In genomic region chr15:74210729-74211128, GRCh38 we compare ENCODE assay signal across 15 cellular contexts. TPM values are rescaled to one million over a fixed set of nuclear protein-coding genes. Genes with fewer than 3 reads are reported as not detected.
"Had no signal": no experiment of that assay in that cellular context is flagged by ENCODE, and none has a peak within 500 bp of the region (broad histone marks: within the 10 kb centered on the region; RNA-seq: fewer than 3 reads in every experiment).

No MANE protein-coding gene starts in this region.

- H3K27ac Mint-ChIP-seq: activated T-helper 17 cell treated with anti-CD3 and anti-CD28 coated beads, Interleukin-2, amount 50 U/mL, for 72 hours; memory B cell; stimulated activated naive CD8-positive, alpha-beta T cell treated with anti-CD3 and anti-CD28 coated beads, Interleukin-15, amount 100 ng/mL, for 72 hours had no signal

- FAIRE-seq: endometrium, keratinocyte, pancreas had no signal

- H3K9me3 ChIP-seq: pancreas, spleen, testis had no signal

- H3K4me1 Mint-ChIP-seq: activated T-helper 17 cell treated with anti-CD3 and anti-CD28 coated beads, Interleukin-2, amount 50 U/mL, for 72 hours; memory B cell; stimulated activated naive CD8-positive, alpha-beta T cell treated with anti-CD3 and anti-CD28 coated beads, Interleukin-15, amount 100 ng/mL, for 72 hours had no signal

- H3K27me3 ChIP-seq: pancreas, testis had no signal

- H3K4me3 Mint-ChIP-seq: activated T-helper 17 cell treated with anti-CD3 and anti-CD28 coated beads, Interleukin-2, amount 50 U/mL, for 72 hours; memory B cell; stimulated activated naive CD8-positive, alpha-beta T cell treated with anti-CD3 and anti-CD28 coated beads, Interleukin-15, amount 100 ng/mL, for 72 hours had no signal

- H3K4me1 ChIP-seq: pancreas had no signal

- DNase-seq: activated CD4-positive, alpha-beta T cell treated with anti-CD3 and anti-CD28 coated beads for 1 hour; activated CD4-positive, alpha-beta T cell treated with anti-CD3 and anti-CD28 coated beads, Interleukin-2, amount 50 U/mL, for 4 hours; activated naive CD4-positive, alpha-beta T cell treated with Interleukin-2 at 50 U/mL for 16 hours; anterior cingulate cortex; left ventricle myocardium superior; spleen; stimulated activated naive CD8-positive, alpha-beta T cell treated with anti-CD3 and anti-CD28 coated beads, Interleukin-15, amount 100 ng/mL, for 72 hours; T-helper 9 cell; testis had no signal

- H3K36me3 ChIP-seq: pancreas, spleen had no signal

- H3K27ac ChIP-seq: pancreas, spleen, testis had no signal

- H3K9me3 Mint-ChIP-seq: activated T-helper 17 cell treated with anti-CD3 and anti-CD28 coated beads, Interleukin-2, amount 50 U/mL, for 72 hours; memory B cell; stimulated activated naive CD8-positive, alpha-beta T cell treated with anti-CD3 and anti-CD28 coated beads, Interleukin-15, amount 100 ng/mL, for 72 hours had no signal

- H3K4me3 ChIP-seq: pancreas, spleen, testis had no signal

RNA-seq across cellular contexts. Expression of gene STRA6, which starts 8.1 kb away (rescaled TPM):
- total RNA-seq: activated T-helper 17 cell treated with anti-CD3 and anti-CD28 coated beads, Interleukin-2, amount 50 U/mL, for 72 hours; left ventricle myocardium superior had no signal
- polyA plus RNA-seq: keratinocyte had no signal

RNA-seq across cellular contexts. Expression of gene CCDC33, which starts 25.4 kb away (rescaled TPM):
- total RNA-seq: activated T-helper 17 cell treated with anti-CD3 and anti-CD28 coated beads, Interleukin-2, amount 50 U/mL, for 72 hours; left ventricle myocardium superior; pancreas; sciatic nerve; spleen had no signal
- polyA plus RNA-seq: keratinocyte, pancreas had no signal

RNA-seq across cellular contexts. Expression of gene ISLR, which starts 37.2 kb away (rescaled TPM):
- total RNA-seq: activated T-helper 17 cell treated with anti-CD3 and anti-CD28 coated beads, Interleukin-2, amount 50 U/mL, for 72 hours had no signal
- polyA plus RNA-seq: keratinocyte had no signal
